29 cellular contexts compared by ENCODE assay signal in the genomic region with DNA sequence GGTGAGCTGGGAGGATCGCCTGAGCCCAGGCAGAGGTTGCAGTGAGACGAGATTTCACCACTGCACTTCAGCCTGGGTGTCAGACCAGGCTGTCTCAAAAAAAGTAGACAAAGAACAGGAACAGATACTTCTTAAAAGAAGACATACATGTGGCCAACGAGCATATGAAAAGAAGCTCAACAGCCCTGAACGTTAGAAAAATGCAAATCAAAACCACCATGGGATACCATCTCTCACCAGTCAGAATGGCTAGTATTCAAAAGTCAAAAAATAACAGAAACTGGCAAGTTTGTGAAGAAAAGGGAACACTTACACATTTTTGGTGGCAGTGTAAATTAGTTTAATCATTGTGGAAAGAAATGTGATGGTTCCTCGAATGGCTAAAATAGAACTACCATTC.
A peak's percentile ranks its signal among the peaks of the same experiment; 100 is the strongest.
DNase-seq lines count a peak whose midpoint lies in the region; ATAC-seq and TF ChIP-seq lines count a peak whose summit lies in the region.
"Had no signal": no experiment of that assay in that cellular context is flagged by ENCODE, and none has a peak within 500 bp of the region (broad histone marks: within the 10 kb centered on the region; RNA-seq: fewer than 3 reads in every experiment).

No MANE protein-coding gene starts in this region.

- TF ChIP-seq CTCF in OCI-LY3 (IDR thresholded peaks at IDR 0.05; ENCODE audit: low read depth, low read length) = no peak

- ATAC-seq in GM18498 (IDR thresholded peaks at IDR 0.05; ENCODE audit: unreplicated experiment) (peak; percentile 65), GM19438 (IDR thresholded peaks at IDR 0.05; ENCODE audit: low read depth, unreplicated experiment) (peak; percentile 56), HG02938 (IDR thresholded peaks at IDR 0.05; ENCODE audit: unreplicated experiment) (peak; percentile 62), GM19467 (IDR thresholded peaks at IDR 0.05; ENCODE audit: unreplicated experiment) (no peak), GM21825 (IDR thresholded peaks at IDR 0.05; ENCODE audit: unreplicated experiment) (no peak)
- ATAC-seq: activated CD8-positive, alpha-beta T cell treated with anti-CD3 and anti-CD28 coated beads, Interleukin-2, amount 10 ng/mL, durations not matched to agents 7 days and 5 days; lower lobe of right lung; mucosa of descending colon; Panc1 had no signal

- H3K4me1 ChIP-seq in OCI-LY3 (ENCODE audit: low read length) = peaks cover 10% of the 10 kb centered on the region
- H3K4me1 ChIP-seq: lower lobe of right lung, suprapubic skin had no signal

- no peak overlapping the region for H3K4me3 ChIP-seq in OCI-LY3 (ENCODE audit: low read length)
- H3K4me3 ChIP-seq: BLaER1 treated with 17β-estradiol and CSF1 and Interleukin-3, amounts not matched to agents 10 nM and 100 nM; lower lobe of right lung; mucosa of descending colon; ovary; SJCRH30; suprapubic skin had no signal

- no peak overlapping the region for H3K9ac ChIP-seq in OCI-LY3 (ENCODE audit: low read length)
- H3K9ac ChIP-seq: BLaER1 treated with 17β-estradiol and CSF1 and Interleukin-3, amounts not matched to agents 10 nM and 100 nM; KMS-11 had no signal

- H3K4me2 ChIP-seq in OCI-LY3 (ENCODE audit: low read length) = peak overlapping the region; percentile 17
- H3K4me2 ChIP-seq: BLaER1 treated with 17β-estradiol and CSF1 and Interleukin-3, amounts not matched to agents 10 nM and 100 nM; KMS-11 had no signal

- H3K79me2 ChIP-seq in OCI-LY3 (ENCODE audit: low read length) = no peaks in the 10 kb centered on the region

- no peak for DNase-seq in caudate nucleus (lab: John Stamatoyannopoulos, UW)
- DNase-seq in inferior parietal cortex (ENCODE audit: extremely low spot score) = no peak
- DNase-seq: ACHN; activated CD8-positive, alpha-beta T cell treated with anti-CD3 and anti-CD28 coated beads, Interleukin-2, amount 10 ng/mL, durations not matched to agents 7 days and 5 days; activated effector memory CD4-positive, alpha-beta T cell treated with anti-CD3 and anti-CD28 coated beads, Interleukin-2, amount 50 U/mL, for 16 hours; activated naive CD8-positive, alpha-beta T cell treated with anti-CD3 and anti-CD28 coated beads, Interleukin-2, amount 10 ng/mL, durations not matched to agents 7 days and 5 days; activated T-cell treated with anti-CD3 and anti-CD28 coated beads for 4 hours; Caco-2; DND-41; lower lobe of right lung; mucosa of descending colon; MV-4-11; NCI-H510A; NK-92 treated with Interleukin-12 subunit alpha and Interleukin-12 subunit beta, amount 100 ng/mL, for 24 hours; ovary; retina; SJCRH30; small intestine; T-helper 1 cell had no signal

- H4K20me1 ChIP-seq in OCI-LY3 (ENCODE audit: insufficient read depth, low read length) = 0 out of 2 replicates have a peak, but pooled peaks cover 3% of the 10 kb centered on the region
- H4K20me1 ChIP-seq: BLaER1 treated with 17β-estradiol and CSF1 and Interleukin-3, amounts not matched to agents 10 nM and 100 nM had no signal

- no peaks in the 10 kb centered on the region for H3K36me3 ChIP-seq in OCI-LY3 (replicated peaks; ENCODE audit: low read depth, low read length)
- H3K36me3 ChIP-seq: BLaER1 treated with 17β-estradiol and CSF1 and Interleukin-3, amounts not matched to agents 10 nM and 100 nM; lower lobe of right lung; ovary; SJCRH30; suprapubic skin had no signal

- no peaks in the 10 kb centered on the region for H3K9me3 ChIP-seq in OCI-LY3 (ENCODE audit: insufficient read depth, low read length)
- H3K9me3 ChIP-seq: Caco-2, lower lobe of right lung, mucosa of descending colon, ovary, suprapubic skin had no signal

- peaks cover 93% of the 10 kb centered on the region for H3K27me3 ChIP-seq in OCI-LY3 (ENCODE audit: low read depth, low read length)
- H3K27me3 ChIP-seq: BLaER1 treated with 17β-estradiol and CSF1 and Interleukin-3, amounts not matched to agents 10 nM and 100 nM; ovary had no signal

- no peak overlapping the region for H2AFZ ChIP-seq in OCI-LY3 (ENCODE audit: low read depth, low read length)

- no peak overlapping the region for H3K27ac ChIP-seq in OCI-LY3 (ENCODE audit: low read length)
- H3K27ac ChIP-seq in caudate nucleus (ENCODE audit: low read depth, low read length) = no peak overlapping the region
- H3K27ac ChIP-seq: BLaER1 treated with 17β-estradiol and CSF1 and Interleukin-3, amounts not matched to agents 10 nM and 100 nM; KMS-11; lower lobe of right lung; ovary; SJCRH30; suprapubic skin had no signal

Comparison
In these comparisons a context has a peak if more than half of its experiments do, and no peak if none do; other contexts are left out.
1. ATAC-seq: peak in GM18498 (single experiment), GM19438 (single experiment) and HG02938 (single experiment); none in GM19467 (single experiment) and GM21825 (single experiment).